Comparison of ENCODE assay signal across 1 cellular context in the genomic region with DNA sequence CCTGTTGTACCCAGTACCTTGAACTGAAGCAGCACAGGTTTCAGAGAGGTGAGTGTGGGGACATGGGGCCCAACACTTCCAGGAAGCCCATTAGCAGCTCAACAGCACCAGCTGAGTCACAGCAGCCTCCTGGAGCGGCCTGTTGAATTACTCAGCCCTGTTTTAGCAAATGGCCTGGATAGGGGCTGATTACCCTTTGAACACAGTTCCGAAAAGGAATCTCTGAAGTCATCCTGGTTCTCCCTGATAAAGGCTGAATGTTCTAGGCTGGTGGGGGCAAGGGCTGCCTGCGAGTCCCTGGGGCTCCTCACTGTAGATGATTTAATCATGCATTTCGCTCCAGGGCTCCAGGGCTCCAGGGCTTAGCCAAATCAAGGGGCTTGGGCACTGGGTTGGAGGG.
A peak's percentile ranks its signal among the peaks of the same experiment; 100 is the strongest.
TF ChIP-seq lines count a peak whose summit lies in the region.

No MANE protein-coding gene starts in this region.

TF ChIP-seq in K562, 482 proteins besides CTCF, POLR2A, EP300 and RAD21 (continued from another document and continues in another):
- TF ChIP-seq, protein P1, sequence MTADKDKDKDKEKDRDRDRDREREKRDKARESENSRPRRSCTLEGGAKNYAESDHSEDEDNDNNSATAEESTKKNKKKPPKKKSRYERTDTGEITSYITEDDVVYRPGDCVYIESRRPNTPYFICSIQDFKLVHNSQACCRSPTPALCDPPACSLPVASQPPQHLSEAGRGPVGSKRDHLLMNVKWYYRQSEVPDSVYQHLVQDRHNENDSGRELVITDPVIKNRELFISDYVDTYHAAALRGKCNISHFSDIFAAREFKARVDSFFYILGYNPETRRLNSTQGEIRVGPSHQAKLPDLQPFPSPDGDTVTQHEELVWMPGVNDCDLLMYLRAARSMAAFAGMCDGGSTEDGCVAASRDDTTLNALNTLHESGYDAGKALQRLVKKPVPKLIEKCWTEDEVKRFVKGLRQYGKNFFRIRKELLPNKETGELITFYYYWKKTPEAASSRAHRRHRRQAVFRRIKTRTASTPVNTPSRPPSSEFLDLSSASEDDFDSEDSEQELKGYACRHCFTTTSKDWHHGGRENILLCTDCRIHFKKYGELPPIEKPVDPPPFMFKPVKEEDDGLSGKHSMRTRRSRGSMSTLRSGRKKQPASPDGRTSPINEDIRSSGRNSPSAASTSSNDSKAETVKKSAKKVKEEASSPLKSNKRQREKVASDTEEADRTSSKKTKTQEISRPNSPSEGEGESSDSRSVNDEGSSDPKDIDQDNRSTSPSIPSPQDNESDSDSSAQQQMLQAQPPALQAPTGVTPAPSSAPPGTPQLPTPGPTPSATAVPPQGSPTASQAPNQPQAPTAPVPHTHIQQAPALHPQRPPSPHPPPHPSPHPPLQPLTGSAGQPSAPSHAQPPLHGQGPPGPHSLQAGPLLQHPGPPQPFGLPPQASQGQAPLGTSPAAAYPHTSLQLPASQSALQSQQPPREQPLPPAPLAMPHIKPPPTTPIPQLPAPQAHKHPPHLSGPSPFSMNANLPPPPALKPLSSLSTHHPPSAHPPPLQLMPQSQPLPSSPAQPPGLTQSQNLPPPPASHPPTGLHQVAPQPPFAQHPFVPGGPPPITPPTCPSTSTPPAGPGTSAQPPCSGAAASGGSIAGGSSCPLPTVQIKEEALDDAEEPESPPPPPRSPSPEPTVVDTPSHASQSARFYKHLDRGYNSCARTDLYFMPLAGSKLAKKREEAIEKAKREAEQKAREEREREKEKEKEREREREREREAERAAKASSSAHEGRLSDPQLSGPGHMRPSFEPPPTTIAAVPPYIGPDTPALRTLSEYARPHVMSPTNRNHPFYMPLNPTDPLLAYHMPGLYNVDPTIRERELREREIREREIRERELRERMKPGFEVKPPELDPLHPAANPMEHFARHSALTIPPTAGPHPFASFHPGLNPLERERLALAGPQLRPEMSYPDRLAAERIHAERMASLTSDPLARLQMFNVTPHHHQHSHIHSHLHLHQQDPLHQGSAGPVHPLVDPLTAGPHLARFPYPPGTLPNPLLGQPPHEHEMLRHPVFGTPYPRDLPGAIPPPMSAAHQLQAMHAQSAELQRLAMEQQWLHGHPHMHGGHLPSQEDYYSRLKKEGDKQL (CRISPR knock-in tag; IDR thresholded peaks at IDR 0.05; ENCODE audit: borderline replicate concordance) = no peak
- TF ChIP-seq MXI1 (IDR thresholded peaks at IDR 0.05; ENCODE audit: low read depth, low read length) (no peak), TAF1 (IDR thresholded peaks at IDR 0.05; ENCODE audit: control insufficient read depth, extremely low read depth, insufficient read depth, low read length, severe bottlenecking) (peak; percentile 39), ZFP36 (IDR thresholded peaks at IDR 0.05; ENCODE audit: low read depth, low read length, partially characterized antibody) (peak; percentile 20), STAT5B (CRISPR knock-in tag; IDR thresholded peaks at IDR 0.05) (no peak), NFIC (IDR thresholded peaks at IDR 0.05) (peak; percentile 62), ZNF551 (CRISPR knock-in tag; IDR thresholded peaks at IDR 0.05) (no peak), BCOR (IDR thresholded peaks at IDR 0.05) (0 out of 2 replicates have a peak, but pooled peaks have one; percentile 9), SIN3B (IDR thresholded peaks at IDR 0.05; ENCODE audit: low read depth) (no peak), ZNF717 (CRISPR knock-in tag; IDR thresholded peaks at IDR 0.05) (no peak), ZNF436 (CRISPR knock-in tag; IDR thresholded peaks at IDR 0.05) (no peak), TCF3 (CRISPR knock-in tag; IDR thresholded peaks at IDR 0.05) (peak; percentile 88), POLR2AphosphoS5 (IDR thresholded peaks at IDR 0.05; ENCODE audit: control insufficient read depth, insufficient read depth, low read depth, low read length) (peak; percentile 90), LARP7 (IDR thresholded peaks at IDR 0.05) (no peak), ZNF212 (CRISPR knock-in tag; IDR thresholded peaks at IDR 0.05) (no peak), CHD2 (IDR thresholded peaks at IDR 0.05; ENCODE audit: low read depth, low read length) (no peak)
- TF ChIP-seq, protein P2, sequence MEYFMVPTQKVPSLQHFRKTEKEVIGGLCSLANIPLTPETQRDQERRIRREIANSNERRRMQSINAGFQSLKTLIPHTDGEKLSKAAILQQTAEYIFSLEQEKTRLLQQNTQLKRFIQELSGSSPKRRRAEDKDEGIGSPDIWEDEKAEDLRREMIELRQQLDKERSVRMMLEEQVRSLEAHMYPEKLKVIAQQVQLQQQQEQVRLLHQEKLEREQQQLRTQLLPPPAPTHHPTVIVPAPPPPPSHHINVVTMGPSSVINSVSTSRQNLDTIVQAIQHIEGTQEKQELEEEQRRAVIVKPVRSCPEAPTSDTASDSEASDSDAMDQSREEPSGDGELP (CRISPR knock-in tag; IDR thresholded peaks at IDR 0.05; ENCODE audit: borderline replicate concordance) = peak; percentile 84
- TF ChIP-seq, protein P3, sequence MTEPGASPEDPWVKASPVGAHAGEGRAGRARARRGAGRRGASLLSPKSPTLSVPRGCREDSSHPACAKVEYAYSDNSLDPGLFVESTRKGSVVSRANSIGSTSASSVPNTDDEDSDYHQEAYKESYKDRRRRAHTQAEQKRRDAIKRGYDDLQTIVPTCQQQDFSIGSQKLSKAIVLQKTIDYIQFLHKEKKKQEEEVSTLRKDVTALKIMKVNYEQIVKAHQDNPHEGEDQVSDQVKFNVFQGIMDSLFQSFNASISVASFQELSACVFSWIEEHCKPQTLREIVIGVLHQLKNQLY (CRISPR knock-in tag; conservative IDR thresholded peaks at IDR 0.05) = no peak
- TF ChIP-seq, protein P4, sequence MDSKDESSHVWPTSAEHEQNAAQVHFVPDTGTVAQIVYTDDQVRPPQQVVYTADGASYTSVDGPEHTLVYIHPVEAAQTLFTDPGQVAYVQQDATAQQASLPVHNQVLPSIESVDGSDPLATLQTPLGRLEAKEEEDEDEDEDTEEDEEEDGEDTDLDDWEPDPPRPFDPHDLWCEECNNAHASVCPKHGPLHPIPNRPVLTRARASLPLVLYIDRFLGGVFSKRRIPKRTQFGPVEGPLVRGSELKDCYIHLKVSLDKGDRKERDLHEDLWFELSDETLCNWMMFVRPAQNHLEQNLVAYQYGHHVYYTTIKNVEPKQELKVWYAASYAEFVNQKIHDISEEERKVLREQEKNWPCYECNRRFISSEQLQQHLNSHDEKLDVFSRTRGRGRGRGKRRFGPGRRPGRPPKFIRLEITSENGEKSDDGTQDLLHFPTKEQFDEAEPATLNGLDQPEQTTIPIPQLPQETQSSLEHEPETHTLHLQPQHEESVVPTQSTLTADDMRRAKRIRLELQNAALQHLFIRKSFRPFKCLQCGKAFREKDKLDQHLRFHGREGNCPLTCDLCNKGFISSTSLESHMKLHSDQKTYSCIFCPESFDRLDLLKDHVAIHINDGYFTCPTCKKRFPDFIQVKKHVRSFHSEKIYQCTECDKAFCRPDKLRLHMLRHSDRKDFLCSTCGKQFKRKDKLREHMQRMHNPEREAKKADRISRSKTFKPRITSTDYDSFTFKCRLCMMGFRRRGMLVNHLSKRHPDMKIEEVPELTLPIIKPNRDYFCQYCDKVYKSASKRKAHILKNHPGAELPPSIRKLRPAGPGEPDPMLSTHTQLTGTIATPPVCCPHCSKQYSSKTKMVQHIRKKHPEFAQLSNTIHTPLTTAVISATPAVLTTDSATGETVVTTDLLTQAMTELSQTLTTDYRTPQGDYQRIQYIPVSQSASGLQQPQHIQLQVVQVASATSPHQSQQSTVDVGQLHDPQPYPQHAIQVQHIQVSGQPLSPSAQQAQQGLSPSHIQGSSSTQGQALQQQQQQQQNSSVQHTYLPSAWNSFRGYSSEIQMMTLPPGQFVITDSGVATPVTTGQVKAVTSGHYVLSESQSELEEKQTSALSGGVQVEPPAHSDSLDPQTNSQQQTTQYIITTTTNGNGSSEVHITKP (IDR thresholded peaks at IDR 0.05; ENCODE audit: partially characterized antibody) = no peak
- TF ChIP-seq, protein P5, sequence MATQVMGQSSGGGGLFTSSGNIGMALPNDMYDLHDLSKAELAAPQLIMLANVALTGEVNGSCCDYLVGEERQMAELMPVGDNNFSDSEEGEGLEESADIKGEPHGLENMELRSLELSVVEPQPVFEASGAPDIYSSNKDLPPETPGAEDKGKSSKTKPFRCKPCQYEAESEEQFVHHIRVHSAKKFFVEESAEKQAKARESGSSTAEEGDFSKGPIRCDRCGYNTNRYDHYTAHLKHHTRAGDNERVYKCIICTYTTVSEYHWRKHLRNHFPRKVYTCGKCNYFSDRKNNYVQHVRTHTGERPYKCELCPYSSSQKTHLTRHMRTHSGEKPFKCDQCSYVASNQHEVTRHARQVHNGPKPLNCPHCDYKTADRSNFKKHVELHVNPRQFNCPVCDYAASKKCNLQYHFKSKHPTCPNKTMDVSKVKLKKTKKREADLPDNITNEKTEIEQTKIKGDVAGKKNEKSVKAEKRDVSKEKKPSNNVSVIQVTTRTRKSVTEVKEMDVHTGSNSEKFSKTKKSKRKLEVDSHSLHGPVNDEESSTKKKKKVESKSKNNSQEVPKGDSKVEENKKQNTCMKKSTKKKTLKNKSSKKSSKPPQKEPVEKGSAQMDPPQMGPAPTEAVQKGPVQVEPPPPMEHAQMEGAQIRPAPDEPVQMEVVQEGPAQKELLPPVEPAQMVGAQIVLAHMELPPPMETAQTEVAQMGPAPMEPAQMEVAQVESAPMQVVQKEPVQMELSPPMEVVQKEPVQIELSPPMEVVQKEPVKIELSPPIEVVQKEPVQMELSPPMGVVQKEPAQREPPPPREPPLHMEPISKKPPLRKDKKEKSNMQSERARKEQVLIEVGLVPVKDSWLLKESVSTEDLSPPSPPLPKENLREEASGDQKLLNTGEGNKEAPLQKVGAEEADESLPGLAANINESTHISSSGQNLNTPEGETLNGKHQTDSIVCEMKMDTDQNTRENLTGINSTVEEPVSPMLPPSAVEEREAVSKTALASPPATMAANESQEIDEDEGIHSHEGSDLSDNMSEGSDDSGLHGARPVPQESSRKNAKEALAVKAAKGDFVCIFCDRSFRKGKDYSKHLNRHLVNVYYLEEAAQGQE (CRISPR knock-in tag; IDR thresholded peaks at IDR 0.05; ENCODE audit: low read depth) = no peak
- TF ChIP-seq, protein P6, sequence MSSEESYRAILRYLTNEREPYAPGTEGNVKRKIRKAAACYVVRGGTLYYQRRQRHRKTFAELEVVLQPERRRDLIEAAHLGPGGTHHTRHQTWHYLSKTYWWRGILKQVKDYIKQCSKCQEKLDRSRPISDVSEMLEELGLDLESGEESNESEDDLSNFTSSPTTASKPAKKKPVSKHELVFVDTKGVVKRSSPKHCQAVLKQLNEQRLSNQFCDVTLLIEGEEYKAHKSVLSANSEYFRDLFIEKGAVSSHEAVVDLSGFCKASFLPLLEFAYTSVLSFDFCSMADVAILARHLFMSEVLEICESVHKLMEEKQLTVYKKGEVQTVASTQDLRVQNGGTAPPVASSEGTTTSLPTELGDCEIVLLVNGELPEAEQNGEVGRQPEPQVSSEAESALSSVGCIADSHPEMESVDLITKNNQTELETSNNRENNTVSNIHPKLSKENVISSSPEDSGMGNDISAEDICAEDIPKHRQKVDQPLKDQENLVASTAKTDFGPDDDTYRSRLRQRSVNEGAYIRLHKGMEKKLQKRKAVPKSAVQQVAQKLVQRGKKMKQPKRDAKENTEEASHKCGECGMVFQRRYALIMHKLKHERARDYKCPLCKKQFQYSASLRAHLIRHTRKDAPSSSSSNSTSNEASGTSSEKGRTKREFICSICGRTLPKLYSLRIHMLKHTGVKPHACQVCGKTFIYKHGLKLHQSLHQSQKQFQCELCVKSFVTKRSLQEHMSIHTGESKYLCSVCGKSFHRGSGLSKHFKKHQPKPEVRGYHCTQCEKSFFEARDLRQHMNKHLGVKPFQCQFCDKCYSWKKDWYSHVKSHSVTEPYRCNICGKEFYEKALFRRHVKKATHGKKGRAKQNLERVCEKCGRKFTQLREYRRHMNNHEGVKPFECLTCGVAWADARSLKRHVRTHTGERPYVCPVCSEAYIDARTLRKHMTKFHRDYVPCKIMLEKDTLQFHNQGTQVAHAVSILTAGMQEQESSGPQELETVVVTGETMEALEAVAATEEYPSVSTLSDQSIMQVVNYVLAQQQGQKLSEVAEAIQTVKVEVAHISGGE (CRISPR knock-in tag; IDR thresholded peaks at IDR 0.05) = 0 out of 6 replicates have a peak, but pooled peaks of 1 of the 3 experiments have one; percentile 39
